30 cellular contexts compared by ENCODE assay signal in the genomic region with DNA sequence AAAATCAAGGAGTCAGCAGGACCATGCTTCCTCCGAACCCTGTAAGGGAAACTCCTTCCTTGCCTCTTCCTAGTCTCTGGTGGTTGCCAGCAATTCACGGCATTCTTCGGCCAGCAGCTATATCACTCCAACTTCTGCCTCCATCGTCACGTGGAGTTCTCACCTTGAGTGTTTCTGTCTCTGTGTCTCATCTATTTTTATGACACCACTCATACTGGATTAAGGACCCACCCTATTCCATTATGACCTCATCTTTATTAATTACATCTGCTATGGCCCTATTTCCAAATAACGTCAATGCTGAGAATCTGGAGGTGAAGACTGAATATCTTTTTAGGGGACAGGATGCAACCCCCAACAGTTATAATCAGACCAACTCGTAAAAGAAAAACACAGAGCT. TPM values are rescaled to one million over a fixed set of nuclear protein-coding genes. Genes with fewer than 3 reads are reported as not detected.
"Had no signal": no experiment of that assay in that cellular context is flagged by ENCODE, and none has a peak within 500 bp of the region (broad histone marks: within the 10 kb centered on the region; RNA-seq: fewer than 3 reads in every experiment).

No MANE protein-coding gene starts in this region.

- DNase-seq: activated B cell treated with CpG ODN at 0.5 μM for 24 hours; activated CD4-positive, alpha-beta memory T cell treated with anti-CD3 and anti-CD28 coated beads for 36 hours; activated CD4-positive, alpha-beta T cell treated with anti-CD3 and anti-CD28 coated beads for 4 hours; activated CD4-positive, alpha-beta T cell treated with anti-CD3 and anti-CD28 coated beads, Interleukin-2, amount 50 U/mL, for 1 hour; activated CD4-positive, CD25-positive, alpha-beta regulatory T cell treated with anti-CD3 and anti-CD28 coated beads, Interleukin-2, amount 50 U/mL, for 72 hours; activated CD8-positive, alpha-beta memory T cell treated with anti-CD3 and anti-CD28 coated beads, Interleukin-2, amount 50 U/mL, for 4 hours; activated effector memory CD4-positive, alpha-beta T cell treated with anti-CD3 and anti-CD28 coated beads, Interleukin-2, amount 50 U/mL, for 16 hours; activated naive CD4-positive, alpha-beta T cell treated with Interleukin-2 at 50 U/mL for 16 hours; activated naive CD8-positive, alpha-beta T cell treated with anti-CD3 and anti-CD28 coated beads, Interleukin-2, amount 10 ng/mL, durations not matched to agents 7 days and 5 days; activated T-cell treated with anti-CD3 and anti-CD28 coated beads for 4 hours; activated T-cell treated with anti-CD3 and anti-CD28 coated beads, Interleukin-2, amount 50 U/mL, for 4 hours; amygdala; caudate nucleus; NCI-H1105; NCI-H1417 treated with DMSO at 0.1 percent for 48 hours; NCI-H187 treated with DMSO at 0.1 percent for 48 hours; NCI-H2081; NCI-H2171 treated with DMSO at 0.1 percent for 48 hours; NCI-H226; NCI-H446 treated with DMSO at 0.1 percent for 48 hours; SHP77 treated with DMSO at 0.1 percent for 48 hours; SK-N-SH had no signal

- H3K4me1 ChIP-seq: ascending aorta, breast epithelium had no signal

- H3K36me3 ChIP-seq: ascending aorta, breast epithelium, SJSA1 had no signal

- H3K4me3 Mint-ChIP-seq: activated B cell treated with CpG ODN at 0.5 μM for 24 hours; activated CD4-positive, alpha-beta memory T cell treated with anti-CD3 and anti-CD28 coated beads for 36 hours; activated naive CD4-positive, alpha-beta T cell treated with anti-CD3 and anti-CD28 coated beads, Interleukin-2, amount 50 U/mL, for 24 hours; activated naive CD8-positive, alpha-beta T cell treated with anti-CD3 and anti-CD28 coated beads, Interleukin-2, amount 10 ng/mL, durations not matched to agents 7 days and 5 days; activated T-cell treated with anti-CD3 and anti-CD28 coated beads, Interleukin-2, amount 50 U/mL, for 4 hours; T-helper 1 cell treated with Interleukin-12 subunit alpha and Interleukin-12 subunit beta and Interleukin-4 antibody, amounts not matched to agents 30 μg/mL and 1 μg/mL, for 36 hours; T-helper 2 cell treated with Interferon-gamma antibody and Interleukin-4, amounts not matched to agents 5 μg/mL and 100 μg/mL, for 36 hours had no signal

- H3K4me1 Mint-ChIP-seq: activated naive CD4-positive, alpha-beta T cell treated with anti-CD3 and anti-CD28 coated beads, Interleukin-2, amount 50 U/mL, for 24 hours; activated naive CD8-positive, alpha-beta T cell treated with anti-CD3 and anti-CD28 coated beads, Interleukin-2, amount 10 ng/mL, durations not matched to agents 7 days and 5 days had no signal

- H3K27me3 ChIP-seq: ascending aorta, breast epithelium, SJSA1 had no signal

- H3K27ac Mint-ChIP-seq: activated B cell treated with CpG ODN at 0.5 μM for 24 hours; activated CD4-positive, alpha-beta memory T cell treated with anti-CD3 and anti-CD28 coated beads for 36 hours; activated naive CD4-positive, alpha-beta T cell treated with anti-CD3 and anti-CD28 coated beads, Interleukin-2, amount 50 U/mL, for 24 hours; activated naive CD8-positive, alpha-beta T cell treated with anti-CD3 and anti-CD28 coated beads, Interleukin-2, amount 10 ng/mL, durations not matched to agents 7 days and 5 days; T-helper 1 cell treated with Interleukin-12 subunit alpha and Interleukin-12 subunit beta and Interleukin-4 antibody, amounts not matched to agents 30 μg/mL and 1 μg/mL, for 36 hours; T-helper 2 cell treated with Interferon-gamma antibody and Interleukin-4, amounts not matched to agents 5 μg/mL and 100 μg/mL, for 36 hours had no signal

- H3K27ac ChIP-seq: ascending aorta, breast epithelium, SJSA1 had no signal

- H3K36me3 Mint-ChIP-seq: activated CD4-positive, alpha-beta memory T cell treated with anti-CD3 and anti-CD28 coated beads for 36 hours; activated naive CD4-positive, alpha-beta T cell treated with anti-CD3 and anti-CD28 coated beads, Interleukin-2, amount 50 U/mL, for 24 hours; activated naive CD8-positive, alpha-beta T cell treated with anti-CD3 and anti-CD28 coated beads, Interleukin-2, amount 10 ng/mL, durations not matched to agents 7 days and 5 days had no signal

- H3K9me3 ChIP-seq: ascending aorta, breast epithelium, SJSA1, SK-N-SH had no signal

- H3K9me2 ChIP-seq: SK-N-SH had no signal

- H3K9ac ChIP-seq: SK-N-SH had no signal

- ATAC-seq: activated T-cell treated with anti-CD3 and anti-CD28 coated beads, Interleukin-2, amount 50 U/mL, for 4 hours; K562; Panc1 had no signal

- H3K9me3 Mint-ChIP-seq: activated B cell treated with CpG ODN at 0.5 μM for 24 hours; activated CD4-positive, alpha-beta memory T cell treated with anti-CD3 and anti-CD28 coated beads for 36 hours; activated naive CD4-positive, alpha-beta T cell treated with anti-CD3 and anti-CD28 coated beads, Interleukin-2, amount 50 U/mL, for 24 hours; activated naive CD8-positive, alpha-beta T cell treated with anti-CD3 and anti-CD28 coated beads, Interleukin-2, amount 10 ng/mL, durations not matched to agents 7 days and 5 days; activated T-cell treated with anti-CD3 and anti-CD28 coated beads, Interleukin-2, amount 50 U/mL, for 4 hours; T-helper 1 cell treated with Interleukin-12 subunit alpha and Interleukin-12 subunit beta and Interleukin-4 antibody, amounts not matched to agents 30 μg/mL and 1 μg/mL, for 36 hours; T-helper 2 cell treated with Interferon-gamma antibody and Interleukin-4, amounts not matched to agents 5 μg/mL and 100 μg/mL, for 36 hours had no signal

- H3K4me2 ChIP-seq: SK-N-SH had no signal

- H3K27me3 Mint-ChIP-seq: activated B cell treated with CpG ODN at 0.5 μM for 24 hours had no signal

- H3K4me3 ChIP-seq: ascending aorta, breast epithelium, K562, SJSA1 had no signal

RNA-seq across cellular contexts. Expression of gene HES1, which starts 21.8 kb away (rescaled TPM):
- total RNA-seq: activated naive CD8-positive, alpha-beta T cell treated with anti-CD3 and anti-CD28 coated beads, Interleukin-2, amount 10 ng/mL, durations not matched to agents 7 days and 5 days had no signal
